Comparison of ENCODE assay signal across 8 cellular contexts in the genomic region with DNA sequence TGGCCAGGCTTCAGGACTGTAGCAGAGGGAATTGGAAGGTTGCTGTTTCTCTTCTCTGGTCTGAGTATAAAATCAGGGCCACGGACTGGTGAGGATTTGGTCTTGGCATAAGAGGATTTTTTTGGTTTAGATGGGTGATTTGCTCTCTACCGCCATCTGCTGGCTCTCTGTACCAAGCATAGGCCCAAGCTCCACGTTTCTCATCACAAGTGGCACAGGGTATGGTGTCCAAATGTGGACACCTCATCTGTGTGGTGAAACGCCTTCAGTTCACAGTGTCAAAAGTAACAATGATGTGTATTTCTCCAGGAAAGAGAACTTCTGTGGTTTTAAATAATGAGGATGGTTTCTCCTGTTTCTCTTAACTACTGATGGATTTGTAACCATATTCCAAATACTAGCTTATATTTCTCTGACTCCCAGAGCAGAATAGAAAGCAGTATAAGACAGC.
DNase-seq lines count a peak whose midpoint lies in the region; ATAC-seq and TF ChIP-seq lines count a peak whose summit lies in the region.

No MANE protein-coding gene starts in this region.

- peaks cover 24% of the 10 kb centered on the region for H3K36me3 ChIP-seq in Karpas-422 (ENCODE audit: insufficient read depth, low read length)
- no peaks in the 10 kb centered on the region for H3K36me3 ChIP-seq in SK-N-MC (ENCODE audit: insufficient read depth, low read length)
- H3K36me3 ChIP-seq in prostate gland: no peaks in the 10 kb centered on the region

- H3K4me3 ChIP-seq in Karpas-422 (ENCODE audit: low read length): no peak overlapping the region
- H3K4me3 ChIP-seq in SK-N-MC: no peak overlapping the region
- no peak overlapping the region for H3K4me3 ChIP-seq in prostate gland

- H3K4me2 ChIP-seq in Karpas-422 (ENCODE audit: low read depth, low read length, poor library complexity, severe bottlenecking): no peak overlapping the region

- H3K27ac ChIP-seq in Karpas-422 (ENCODE audit: low read length): peak overlapping the region; percentile 61
- H3K27ac ChIP-seq in SK-N-MC: no peak overlapping the region
- H3K27ac ChIP-seq in prostate gland: no peak overlapping the region

- no peak for TF ChIP-seq POLR2A in prostate gland (IDR thresholded peaks at IDR 0.05)

- H3K9me2 ChIP-seq in Karpas-422 (replicated peaks; ENCODE audit: insufficient read depth, low read length): no peaks in the 10 kb centered on the region

- peak; percentile 63 to 85 (median 76) for TF ChIP-seq CTCF in prostate gland (IDR thresholded peaks at IDR 0.05)

- peaks cover 46% of the 10 kb centered on the region for H3K4me1 ChIP-seq in Karpas-422 (ENCODE audit: low read length)
- H3K4me1 ChIP-seq in prostate gland (replicated peaks): peaks cover 6% of the 10 kb centered on the region

- H4K20me1 ChIP-seq in Karpas-422 (ENCODE audit: insufficient read depth, low read depth, low read length): no peaks in the 10 kb centered on the region

- H3K9ac ChIP-seq in Karpas-422 (ENCODE audit: low read length): peak overlapping the region; percentile 23
- H3K9ac ChIP-seq in SK-N-MC (ENCODE audit: insufficient read length): no peak overlapping the region

- intact Hi-C loops in head of caudate nucleus (cut with DNase I): loop anchor here (10.0 kb wide), 1 partner anchor 114 kb away; a partner anchor contains a TSS
- intact Hi-C loops in prostate gland (cut with DNase I): loop anchor here (10.0 kb wide), 2 partner anchors 114 to 734 kb away; a partner anchor contains a TSS

- peak; percentile 75 for ATAC-seq in GM21367 (IDR thresholded peaks at IDR 0.05; ENCODE audit: unreplicated experiment)

- WGBS in prostate gland: 22% methylated on average over 4 of the region's 4 CpGs

- peaks cover 76% of the 10 kb centered on the region for H3K79me2 ChIP-seq in Karpas-422 (ENCODE audit: low read length)

- H3K9me3 ChIP-seq in Karpas-422 (ENCODE audit: low read length) (no peaks in the 10 kb centered on the region), SK-N-MC (ENCODE audit: low read depth, low read length) (no peaks in the 10 kb centered on the region), prostate gland (no peaks in the 10 kb centered on the region)

- H3K27me3 ChIP-seq in Karpas-422 (ENCODE audit: low read length) (no peaks in the 10 kb centered on the region), prostate gland (replicated peaks; ENCODE audit: insufficient read depth) (no peaks in the 10 kb centered on the region)

- no peak overlapping the region for H2AFZ ChIP-seq in Karpas-422 (ENCODE audit: low read length)

- DNase-seq in DMS 273 treated with DMSO at 0.1 percent for 48 hours (lab: John Stamatoyannopoulos, UW) (peak; percentile 39), Karpas-422 (peak; percentile 91), SK-N-MC (ENCODE audit: low read depth, low spot score) (peak; percentile 32), head of caudate nucleus (peak; percentile 7 to 91 (median 76)), prostate gland (ENCODE audit: low spot score) (peak; percentile 54), mesenteric fat pad (ENCODE audit: low spot score) (no peak)
- DNase-seq in activated naive CD4-positive, alpha-beta T cell treated with anti-CD3 and anti-CD28 coated beads, Interleukin-2, amount 50 U/mL, for 16 hours: peak; percentile 61
